Comparison of ENCODE assay signal across 9 cellular contexts in genomic region chr7:91798425-91798824, GRCh38.
"Had no signal": no experiment of that assay in that cellular context is flagged by ENCODE, and none has a peak within 500 bp of the region (broad histone marks: within the 10 kb centered on the region; RNA-seq: fewer than 3 reads in every experiment).

No MANE protein-coding gene starts in this region.

- H2AFZ ChIP-seq: GM23338 had no signal

- DNase-seq: H9, HCEC 1CT, IMR-90, KG1 had no signal

- FAIRE-seq: H1, H54, HTR-8/SVneo, K562 had no signal

- ATAC-seq: GM23338, K562 had no signal

- H3K4me2 ChIP-seq: GM23338 had no signal

- H3K4me3 ChIP-seq: GM23338, K562 had no signal
